Comparison of ENCODE assay signal across 8 cellular contexts in the genomic region with DNA sequence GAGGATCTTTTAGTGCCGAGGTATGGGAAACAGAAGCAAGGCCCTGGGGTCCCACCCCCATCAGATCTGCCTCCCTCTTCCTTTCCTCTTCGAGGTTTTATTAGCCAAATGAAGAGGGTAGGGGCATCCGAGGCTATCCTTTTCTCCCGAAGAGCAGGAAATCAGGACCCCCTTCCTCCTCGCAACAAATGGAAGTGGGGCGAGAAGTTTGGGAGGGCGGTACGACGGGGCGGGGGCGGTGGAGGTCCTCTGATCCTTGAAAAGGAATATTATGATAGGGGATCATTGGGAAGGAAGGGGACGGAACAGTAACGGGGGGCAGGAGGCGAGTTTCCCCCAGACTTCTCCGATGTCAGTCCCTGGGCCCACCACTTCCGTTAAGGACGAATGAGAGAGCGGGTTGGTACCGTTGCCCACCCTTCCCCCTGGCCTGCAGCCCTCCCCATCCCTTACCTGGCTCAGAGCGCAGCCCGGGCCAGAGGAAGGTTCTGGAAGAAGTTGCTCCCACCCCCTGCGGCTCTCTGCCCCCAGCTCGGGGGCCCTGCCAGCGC. TPM values are rescaled to one million over a fixed set of nuclear protein-coding genes. Genes with fewer than 3 reads are reported as not detected.
DNase-seq lines count a peak whose midpoint lies in the region; ATAC-seq and TF ChIP-seq lines count a peak whose summit lies in the region.

No MANE protein-coding gene starts in this region.

- no peaks in the 10 kb centered on the region for H3K9me3 ChIP-seq in PC-3 (ENCODE audit: low read length)
- no peaks in the 10 kb centered on the region for H3K9me3 ChIP-seq in esophagus squamous epithelium

- CTCF ChIA-PET in PC-3 (lab: Charles Lee): interaction anchor here (0.6 to 1.0 kb wide), 2 partner anchors 8 to 41 kb away, joined by 3 to 5 read pairs; no protein-coding TSS in a partner anchor

- WGBS in esophagus squamous epithelium, 2 donors: 3 to 5% methylated on average over 11 to 12 of the region's 24 CpGs

- TF ChIP-seq CTCF in GM10266 (IDR thresholded peaks at IDR 0.05; ENCODE audit: control insufficient read depth, insufficient read depth, low read depth, missing control alignments) (no peak), PC-3 (conservative IDR thresholded peaks at IDR 0.05; ENCODE audit: low read depth, low read length) (no peak), esophagus squamous epithelium (IDR thresholded peaks at IDR 0.05) (no peak)

- H3K9me2 ChIP-seq in PC-3 (replicated peaks; ENCODE audit: low read length): no peaks in the 10 kb centered on the region

- no peaks in the 10 kb centered on the region for H4K20me1 ChIP-seq in PC-3 (ENCODE audit: low read length)

- peaks cover 18% of the 10 kb centered on the region for H3K4me1 ChIP-seq in PC-3 (ENCODE audit: insufficient read depth, low read length)
- peaks cover 18 to 67% (median 23%) of the 10 kb centered on the region in 3 donors for H3K4me1 ChIP-seq in esophagus squamous epithelium
- peaks cover 2% of the 10 kb centered on the region for H3K4me1 ChIP-seq in rectal smooth muscle tissue (ENCODE audit: control insufficient read depth, insufficient read depth, low read length)

- TF ChIP-seq POLR2A in esophagus squamous epithelium (IDR thresholded peaks at IDR 0.05): no peak

- no peak overlapping the region for H3K9ac ChIP-seq in PC-3 (ENCODE audit: low read length)
- no peak overlapping the region for H3K9ac ChIP-seq in rectal smooth muscle tissue (ENCODE audit: low read length)

- H3K36me3 ChIP-seq in PC-3 (ENCODE audit: low read depth, low read length) (no peaks in the 10 kb centered on the region), esophagus squamous epithelium (no peaks in the 10 kb centered on the region), rectal smooth muscle tissue (ENCODE audit: control insufficient read depth, insufficient read depth, low read length) (no peaks in the 10 kb centered on the region)

- H3K27me3 ChIP-seq in PC-3 (ENCODE audit: low read length) (no peaks in the 10 kb centered on the region), esophagus squamous epithelium (peaks cover 8 to 62% (median 13%) of the 10 kb centered on the region in 4 donors), rectal smooth muscle tissue (ENCODE audit: control insufficient read depth, insufficient read depth, low read length) (peaks cover 18% of the 10 kb centered on the region)

- DNase-seq in GM10266 (ENCODE audit: extremely low spot score): peak; percentile 44
- no peak for DNase-seq in PC-3
- DNase-seq in esophagus squamous epithelium (lab: John Stamatoyannopoulos, UW): no peak
- DNase-seq in middle frontal gyrus (ENCODE audit: extremely low spot score, low spot score): no peak
- DNase-seq in stimulated activated CD4-positive, alpha-beta T cell treated with anti-CD3 and anti-CD28 coated beads, Interleukin-4, amount 100 ng/mL, for 24 hours: no peak
- DNase-seq in NCI-H1092 treated with DMSO at 0.1 percent for 48 hours (lab: John Stamatoyannopoulos, UW): no peak
- DNase-seq in mesenteric fat pad (ENCODE audit: low spot score): no peak

- no peak for ATAC-seq in PC-3

- BruUV-seq in PC-3 (replicated peaks; lab: Mats Ljungman, UMichigan): no TSS peak

- peak overlapping the region; percentile 88 for H3K4me2 ChIP-seq in PC-3 (ENCODE audit: low read length)

- no peak overlapping the region for H3K27ac ChIP-seq in PC-3 (ENCODE audit: low read length)
- no peak overlapping the region for H3K27ac ChIP-seq in esophagus squamous epithelium
- H3K27ac ChIP-seq in rectal smooth muscle tissue (ENCODE audit: low read depth, low read length): no peak overlapping the region

- no peaks in the 10 kb centered on the region for H3F3A ChIP-seq in PC-3 (ENCODE audit: low read length, unreplicated experiment)

- POLR2A ChIA-PET in PC-3 (lab: Charles Lee; ENCODE audit: unreplicated experiment): no interaction called here

- intact Hi-C loops in PC-3 (cut with micrococcal nuclease) (no loop called here), esophagus squamous epithelium (cut with DNase I) (no loop called here)

- H3K4me3 ChIP-seq in PC-3 (ENCODE audit: low read length) (peak overlapping the region; percentile 65), esophagus squamous epithelium (peak overlapping the region in 3 of 4 donors; percentile 44 to 71 (median 51)), rectal smooth muscle tissue (ENCODE audit: low read length) (peak overlapping the region; percentile 56)

- H3K79me2 ChIP-seq in PC-3 (ENCODE audit: low read length): no peaks in the 10 kb centered on the region

- peak overlapping the region; percentile 80; the same call in 1 of the 2 replicates for H2AFZ ChIP-seq in PC-3 (ENCODE audit: low read length)

RNA-seq across cellular contexts. Expression of a gene that starts 0.3 kb away (rescaled TPM):
- total RNA-seq in PC-3 (2014; rRNA removed) (0.26 and 0.69 TPM in 2 replicates), esophagus squamous epithelium (under 1 TPM in 2 of 4 donors, not detected in 2; 0.19 to 0.57 TPM), mesenteric fat pad (0.16 TPM)

RNA-seq across cellular contexts. Expression of a gene that starts 37.1 kb away (rescaled TPM):
- total RNA-seq in PC-3 (2014; rRNA removed) (153 and 173 TPM in 2 replicates), esophagus squamous epithelium (10 to 100 TPM; 70.3 to 84.5 (median 74.4) TPM), mesenteric fat pad (117 TPM)
